Comparison of ENCODE assay signal across 24 cellular contexts in the genomic region with DNA sequence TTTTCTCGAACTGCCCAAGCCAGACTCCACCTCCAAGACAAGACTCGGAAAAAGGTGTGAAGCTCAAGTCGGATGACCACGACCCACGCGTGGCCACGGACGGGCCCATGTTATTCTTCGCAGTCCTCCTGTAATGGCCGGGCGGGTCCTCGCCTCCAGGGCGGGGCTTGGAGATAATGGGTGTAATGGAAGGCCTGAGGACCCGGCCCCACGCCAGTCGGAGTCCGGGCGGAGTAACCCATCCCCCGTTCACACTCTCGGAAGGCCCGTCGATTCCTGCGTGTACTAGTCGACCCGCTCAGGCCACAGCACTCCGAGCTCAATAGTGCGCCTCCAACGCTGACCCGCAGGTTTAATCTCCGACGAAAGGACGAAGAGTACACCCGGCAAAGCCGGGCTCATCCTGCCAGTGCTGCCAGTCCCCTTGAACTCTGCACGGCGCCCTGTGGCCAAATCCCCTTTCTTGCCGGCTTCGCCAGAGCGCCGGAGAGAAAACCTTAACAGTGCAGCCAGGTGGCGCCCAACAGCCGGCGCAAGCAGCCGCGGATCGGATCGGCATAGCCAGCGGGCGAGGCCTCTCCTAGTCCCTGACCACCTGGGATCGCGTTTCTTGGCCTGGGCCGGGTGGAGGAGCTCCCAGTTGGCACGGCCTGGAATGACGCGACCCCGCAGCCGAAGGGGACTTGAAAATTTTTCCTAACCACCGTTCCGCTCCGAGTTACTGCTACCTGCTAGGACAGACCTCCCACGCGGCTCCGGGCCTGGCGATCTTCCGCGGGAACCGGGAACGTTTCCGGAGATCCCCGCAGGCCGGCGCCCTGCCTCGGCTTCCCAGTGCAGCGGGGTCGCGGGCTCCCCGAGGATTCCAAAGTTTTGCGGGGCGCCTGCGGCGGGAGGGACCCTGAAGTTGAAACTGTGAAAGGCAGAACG.
"Had no signal": no experiment of that assay in that cellular context is flagged by ENCODE, and none has a peak within 500 bp of the region (broad histone marks: within the 10 kb centered on the region; RNA-seq: fewer than 3 reads in every experiment).

No MANE protein-coding gene starts in this region.

- H3K27me3 Mint-ChIP-seq: activated CD4-positive, alpha-beta T cell treated with anti-CD3 and anti-CD28 coated beads, Interleukin-2, amount 10 ng/mL, durations not matched to agents 7 days and 5 days; activated naive CD4-positive, alpha-beta T cell treated with anti-CD3 and anti-CD28 coated beads, Interleukin-2, amount 10 ng/mL, durations not matched to agents 7 days and 5 days; central memory CD8-positive, alpha-beta T cell had no signal

- H3K9me3 ChIP-seq: ascending aorta, colonic mucosa, lower lobe of right lung, thyroid gland, vagina had no signal

- H3K27ac Mint-ChIP-seq: activated CD4-positive, alpha-beta T cell treated with anti-CD3 and anti-CD28 coated beads, Interleukin-2, amount 10 ng/mL, durations not matched to agents 7 days and 5 days; activated naive CD4-positive, alpha-beta T cell treated with anti-CD3 and anti-CD28 coated beads, Interleukin-2, amount 10 ng/mL, durations not matched to agents 7 days and 5 days; endodermal cell; mesothelial cell of epicardium; nephron had no signal

- H3K4me3 ChIP-seq: ascending aorta, colonic mucosa, lower lobe of right lung, thyroid gland, vagina had no signal

- H3K27ac ChIP-seq: ascending aorta, colonic mucosa, epithelial cell of prostate, foreskin keratinocyte, lower lobe of right lung, thyroid gland, vagina had no signal

- H3K36me3 Mint-ChIP-seq: activated naive CD4-positive, alpha-beta T cell treated with anti-CD3 and anti-CD28 coated beads, Interleukin-2, amount 10 ng/mL, durations not matched to agents 7 days and 5 days had no signal

- H3K27me3 ChIP-seq: ascending aorta, colonic mucosa, foreskin keratinocyte, thyroid gland, vagina had no signal

- H3K36me3 ChIP-seq: ascending aorta, colonic mucosa, lower lobe of right lung, thyroid gland, vagina had no signal

- FAIRE-seq: islet of Langerhans had no signal

- ATAC-seq: activated CD4-positive, CD25-positive, alpha-beta regulatory T cell treated with anti-CD3 and anti-CD28 coated beads, Interleukin-2, amount 50 U/mL, for 24 hours; activated T-cell treated with anti-CD3 and anti-CD28 coated beads, Interleukin-2, amount 50 U/mL, for 4 hours; foreskin keratinocyte; left colon had no signal

- DNase-seq: activated CD4-positive, alpha-beta T cell treated with anti-CD3 and anti-CD28 coated beads, Interleukin-2, amount 10 ng/mL, durations not matched to agents 7 days and 5 days; activated CD8-positive, alpha-beta memory T cell treated with anti-CD3 and anti-CD28 coated beads, Interleukin-2, amount 50 U/mL, for 4 hours; activated naive CD4-positive, alpha-beta T cell treated with anti-CD3 and anti-CD28 coated beads, Interleukin-2, amount 10 ng/mL, durations not matched to agents 7 days and 5 days; activated T-cell treated with anti-CD3 and anti-CD28 coated beads, Interleukin-2, amount 50 U/mL, for 4 hours; colonic mucosa; endodermal cell; foreskin keratinocyte; hippocampal formation; left colon; lower lobe of right lung; retina; stimulated activated CD4-positive, alpha-beta T cell treated with anti-CD3 and anti-CD28 coated beads, Interleukin-12 subunit alpha, Interleukin-12 subunit beta, amount 100 ng/mL, for 4 hours; stimulated activated CD4-positive, alpha-beta T cell treated with anti-CD3 and anti-CD28 coated beads, Interleukin-1b, Interleukin-23, amount 100 ng/mL, for 48 hours; stimulated activated CD8-positive, alpha-beta memory T cell treated with anti-CD3 and anti-CD28 coated beads, Interleukin-4, amount 100 ng/mL, for 48 hours; stimulated activated naive CD4-positive, alpha-beta T cell; thyroid gland had no signal

- H3K4me3 Mint-ChIP-seq: activated CD4-positive, alpha-beta T cell treated with anti-CD3 and anti-CD28 coated beads, Interleukin-2, amount 10 ng/mL, durations not matched to agents 7 days and 5 days; activated naive CD4-positive, alpha-beta T cell treated with anti-CD3 and anti-CD28 coated beads, Interleukin-2, amount 10 ng/mL, durations not matched to agents 7 days and 5 days; activated T-cell treated with anti-CD3 and anti-CD28 coated beads, Interleukin-2, amount 50 U/mL, for 4 hours; central memory CD8-positive, alpha-beta T cell; endodermal cell; mesothelial cell of epicardium; nephron had no signal

- H3K4me1 ChIP-seq: ascending aorta, colonic mucosa, foreskin keratinocyte, lower lobe of right lung, thyroid gland, vagina had no signal

- H3K4me1 Mint-ChIP-seq: activated CD4-positive, alpha-beta T cell treated with anti-CD3 and anti-CD28 coated beads, Interleukin-2, amount 10 ng/mL, durations not matched to agents 7 days and 5 days; activated naive CD4-positive, alpha-beta T cell treated with anti-CD3 and anti-CD28 coated beads, Interleukin-2, amount 10 ng/mL, durations not matched to agents 7 days and 5 days; central memory CD8-positive, alpha-beta T cell; endodermal cell; mesothelial cell of epicardium; nephron had no signal
